ENCODE assay signal across 1 cellular context in the genomic region with DNA sequence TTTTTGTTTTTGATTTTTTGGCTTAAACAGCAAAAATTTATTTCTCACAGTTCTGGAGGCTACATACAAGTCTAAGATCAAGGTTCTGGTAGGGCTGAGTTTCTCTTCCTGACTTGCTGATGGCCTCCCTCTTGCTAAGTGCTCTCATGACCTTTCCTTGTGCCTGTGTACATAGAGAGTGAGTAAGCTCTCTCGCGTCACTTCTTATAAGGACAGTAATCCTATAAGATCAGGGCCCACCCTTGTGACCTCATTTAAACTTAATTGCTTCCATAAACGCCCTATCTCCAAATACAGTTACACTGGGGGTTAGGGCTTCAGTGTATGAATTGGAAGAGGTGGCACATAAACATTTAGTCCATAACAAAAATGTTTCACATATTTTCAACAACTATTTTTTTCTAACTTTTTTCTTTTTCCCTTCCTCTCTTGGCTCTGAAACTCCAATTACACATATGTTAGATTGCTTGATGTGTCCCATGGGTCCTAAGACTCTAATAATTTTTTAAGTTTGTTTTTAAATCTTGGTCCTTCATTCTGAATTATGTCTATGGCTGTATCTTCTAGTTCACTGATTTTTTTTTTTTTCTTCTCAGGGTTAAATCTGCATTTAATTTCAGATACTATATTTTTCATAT.
TF ChIP-seq lines count a peak whose summit lies in the region.

No MANE protein-coding gene starts in this region.

TF ChIP-seq in K562, 482 proteins besides CTCF, POLR2A, EP300 and RAD21 (continued from another document and continues in another):
- TF ChIP-seq, protein P1, sequence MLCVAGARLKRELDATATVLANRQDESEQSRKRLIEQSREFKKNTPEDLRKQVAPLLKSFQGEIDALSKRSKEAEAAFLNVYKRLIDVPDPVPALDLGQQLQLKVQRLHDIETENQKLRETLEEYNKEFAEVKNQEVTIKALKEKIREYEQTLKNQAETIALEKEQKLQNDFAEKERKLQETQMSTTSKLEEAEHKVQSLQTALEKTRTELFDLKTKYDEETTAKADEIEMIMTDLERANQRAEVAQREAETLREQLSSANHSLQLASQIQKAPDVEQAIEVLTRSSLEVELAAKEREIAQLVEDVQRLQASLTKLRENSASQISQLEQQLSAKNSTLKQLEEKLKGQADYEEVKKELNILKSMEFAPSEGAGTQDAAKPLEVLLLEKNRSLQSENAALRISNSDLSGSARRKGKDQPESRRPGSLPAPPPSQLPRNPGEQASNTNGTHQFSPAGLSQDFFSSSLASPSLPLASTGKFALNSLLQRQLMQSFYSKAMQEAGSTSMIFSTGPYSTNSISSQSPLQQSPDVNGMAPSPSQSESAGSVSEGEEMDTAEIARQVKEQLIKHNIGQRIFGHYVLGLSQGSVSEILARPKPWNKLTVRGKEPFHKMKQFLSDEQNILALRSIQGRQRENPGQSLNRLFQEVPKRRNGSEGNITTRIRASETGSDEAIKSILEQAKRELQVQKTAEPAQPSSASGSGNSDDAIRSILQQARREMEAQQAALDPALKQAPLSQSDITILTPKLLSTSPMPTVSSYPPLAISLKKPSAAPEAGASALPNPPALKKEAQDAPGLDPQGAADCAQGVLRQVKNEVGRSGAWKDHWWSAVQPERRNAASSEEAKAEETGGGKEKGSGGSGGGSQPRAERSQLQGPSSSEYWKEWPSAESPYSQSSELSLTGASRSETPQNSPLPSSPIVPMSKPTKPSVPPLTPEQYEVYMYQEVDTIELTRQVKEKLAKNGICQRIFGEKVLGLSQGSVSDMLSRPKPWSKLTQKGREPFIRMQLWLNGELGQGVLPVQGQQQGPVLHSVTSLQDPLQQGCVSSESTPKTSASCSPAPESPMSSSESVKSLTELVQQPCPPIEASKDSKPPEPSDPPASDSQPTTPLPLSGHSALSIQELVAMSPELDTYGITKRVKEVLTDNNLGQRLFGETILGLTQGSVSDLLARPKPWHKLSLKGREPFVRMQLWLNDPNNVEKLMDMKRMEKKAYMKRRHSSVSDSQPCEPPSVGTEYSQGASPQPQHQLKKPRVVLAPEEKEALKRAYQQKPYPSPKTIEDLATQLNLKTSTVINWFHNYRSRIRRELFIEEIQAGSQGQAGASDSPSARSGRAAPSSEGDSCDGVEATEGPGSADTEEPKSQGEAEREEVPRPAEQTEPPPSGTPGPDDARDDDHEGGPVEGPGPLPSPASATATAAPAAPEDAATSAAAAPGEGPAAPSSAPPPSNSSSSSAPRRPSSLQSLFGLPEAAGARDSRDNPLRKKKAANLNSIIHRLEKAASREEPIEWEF (CRISPR knock-in tag; IDR thresholded peaks at IDR 0.05), result peak; percentile 98
- TF ChIP-seq ZFP36 (IDR thresholded peaks at IDR 0.05; ENCODE audit: low read depth, low read length, partially characterized antibody) (no peak), ZNF124 (CRISPR knock-in tag; IDR thresholded peaks at IDR 0.05) (no peak), NFYB (IDR thresholded peaks at IDR 0.05; ENCODE audit: extremely low read depth, insufficient read length) (no peak), CHD4 (IDR thresholded peaks at IDR 0.05; ENCODE audit: insufficient read depth, insufficient replicate concordance, low read depth, low read length, poor library complexity, severe bottlenecking) (no peak), NELFE (IDR thresholded peaks at IDR 0.05; ENCODE audit: insufficient read depth, insufficient read length) (no peak), ARID3A (IDR thresholded peaks at IDR 0.05; ENCODE audit: borderline replicate concordance, low read depth, low read length) (peak; percentile 99), MCM5 (IDR thresholded peaks at IDR 0.05; ENCODE audit: low read depth) (no peak), MAFK (IDR thresholded peaks at IDR 0.05; ENCODE audit: low read length) (no peak; the same call in 1 of the 2 replicates), ZNF133 (CRISPR knock-in tag; IDR thresholded peaks at IDR 0.05) (no peak), PTTG1 (tag; IDR thresholded peaks at IDR 0.05; ENCODE audit: low read depth) (peak; percentile 98), ZNF316 (IDR thresholded peaks at IDR 0.05) (no peak; the same call in none of the 2 replicates), USF2 (CRISPR knock-in tag; IDR thresholded peaks at IDR 0.05) (no peak), MTA3 (IDR thresholded peaks at IDR 0.05; ENCODE audit: borderline replicate concordance) (peak; percentile 77), ARID2 (IDR thresholded peaks at IDR 0.05) (no peak), ZNF76 (CRISPR knock-in tag; IDR thresholded peaks at IDR 0.05; ENCODE audit: borderline replicate concordance) (no peak), GTF2E2 (tag; IDR thresholded peaks at IDR 0.05) (no peak), ZKSCAN3 (CRISPR knock-in tag; IDR thresholded peaks at IDR 0.05) (no peak), CBX2 (IDR thresholded peaks at IDR 0.05; ENCODE audit: insufficient read depth, low read length, poor library complexity, severe bottlenecking) (no peak), ZBTB8A (IDR thresholded peaks at IDR 0.05; ENCODE audit: partially characterized antibody) (no peak), FOXA3 (CRISPR knock-in tag; conservative IDR thresholded peaks at IDR 0.05 in 1 of 2, IDR thresholded peaks at IDR 0.05 in 1 of 2) (peak; percentile 98 to 100), PBX2 (CRISPR knock-in tag; IDR thresholded peaks at IDR 0.05; ENCODE audit: low read depth) (no peak), PBX2 (tag; conservative IDR thresholded peaks at IDR 0.05; ENCODE audit: low read depth) (peak; percentile 81), PTBP1 (IDR thresholded peaks at IDR 0.05; ENCODE audit: low read depth, low read length) (no peak), ZNF263 (CRISPR knock-in tag; IDR thresholded peaks at IDR 0.05; ENCODE audit: borderline replicate concordance) (no peak), ELF1 (tag; IDR thresholded peaks at IDR 0.05) (peak; percentile 77), SAP30 (IDR thresholded peaks at IDR 0.05; ENCODE audit: borderline replicate concordance, insufficient read depth, low read depth, low read length, poor library complexity, severe bottlenecking) (no peak), ZNF609 (CRISPR knock-in tag; IDR thresholded peaks at IDR 0.05; ENCODE audit: borderline replicate concordance) (no peak), MEF2D (tag; conservative IDR thresholded peaks at IDR 0.05; ENCODE audit: low read depth) (peak; percentile 98), HMBOX1 (IDR thresholded peaks at IDR 0.05) (no peak), ZNF12 (CRISPR knock-in tag; IDR thresholded peaks at IDR 0.05) (no peak)
- TF ChIP-seq, protein P2, sequence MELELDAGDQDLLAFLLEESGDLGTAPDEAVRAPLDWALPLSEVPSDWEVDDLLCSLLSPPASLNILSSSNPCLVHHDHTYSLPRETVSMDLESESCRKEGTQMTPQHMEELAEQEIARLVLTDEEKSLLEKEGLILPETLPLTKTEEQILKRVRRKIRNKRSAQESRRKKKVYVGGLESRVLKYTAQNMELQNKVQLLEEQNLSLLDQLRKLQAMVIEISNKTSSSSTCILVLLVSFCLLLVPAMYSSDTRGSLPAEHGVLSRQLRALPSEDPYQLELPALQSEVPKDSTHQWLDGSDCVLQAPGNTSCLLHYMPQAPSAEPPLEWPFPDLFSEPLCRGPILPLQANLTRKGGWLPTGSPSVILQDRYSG (tag; conservative IDR thresholded peaks at IDR 0.05; ENCODE audit: low read depth), result peak; percentile 99
- TF ChIP-seq, protein P3, sequence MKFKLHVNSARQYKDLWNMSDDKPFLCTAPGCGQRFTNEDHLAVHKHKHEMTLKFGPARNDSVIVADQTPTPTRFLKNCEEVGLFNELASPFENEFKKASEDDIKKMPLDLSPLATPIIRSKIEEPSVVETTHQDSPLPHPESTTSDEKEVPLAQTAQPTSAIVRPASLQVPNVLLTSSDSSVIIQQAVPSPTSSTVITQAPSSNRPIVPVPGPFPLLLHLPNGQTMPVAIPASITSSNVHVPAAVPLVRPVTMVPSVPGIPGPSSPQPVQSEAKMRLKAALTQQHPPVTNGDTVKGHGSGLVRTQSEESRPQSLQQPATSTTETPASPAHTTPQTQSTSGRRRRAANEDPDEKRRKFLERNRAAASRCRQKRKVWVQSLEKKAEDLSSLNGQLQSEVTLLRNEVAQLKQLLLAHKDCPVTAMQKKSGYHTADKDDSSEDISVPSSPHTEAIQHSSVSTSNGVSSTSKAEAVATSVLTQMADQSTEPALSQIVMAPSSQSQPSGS (CRISPR knock-in tag; IDR thresholded peaks at IDR 0.05), result no peak
